ENCODE assay signal across 12 cellular contexts in the genomic region with DNA sequence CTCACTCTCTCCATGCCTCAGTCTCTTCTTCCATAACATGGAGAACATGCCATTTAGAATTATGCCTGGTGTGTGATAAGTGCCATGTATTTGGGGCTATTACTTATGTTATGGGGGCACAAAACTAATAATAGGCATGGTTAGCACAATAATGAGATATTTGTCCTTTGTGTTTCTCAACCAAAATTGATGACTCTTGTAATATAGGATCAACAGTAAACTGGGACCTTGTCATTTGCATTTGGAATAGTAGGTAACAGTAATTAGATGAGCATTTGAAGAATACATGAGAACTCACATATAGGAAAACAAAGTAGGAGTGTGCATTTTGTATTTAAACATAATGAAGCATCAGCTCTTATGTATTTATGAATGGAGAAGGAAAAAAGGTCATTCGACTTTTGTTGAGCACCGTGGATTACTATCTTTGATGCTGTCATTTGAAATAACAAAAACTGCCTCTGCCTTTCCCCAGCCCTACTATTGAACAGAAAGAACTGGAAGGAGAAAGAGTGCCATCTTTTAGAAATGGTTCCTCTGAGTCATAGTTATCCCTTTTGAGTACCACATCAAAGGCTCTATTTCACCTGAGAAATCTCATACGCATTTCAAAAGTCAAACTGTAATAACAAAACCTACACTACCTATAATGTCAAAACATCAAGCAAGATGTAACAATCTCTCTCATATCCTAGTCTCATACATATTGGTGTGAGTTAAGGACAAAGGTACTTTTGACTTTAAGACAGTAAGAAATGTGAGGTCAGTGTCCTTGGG.
A peak's percentile ranks its signal among the peaks of the same experiment; 100 is the strongest.
DNase-seq lines count a peak whose midpoint lies in the region; ATAC-seq and TF ChIP-seq lines count a peak whose summit lies in the region.
"Had no signal": no experiment of that assay in that cellular context is flagged by ENCODE, and none has a peak within 500 bp of the region (broad histone marks: within the 10 kb centered on the region; RNA-seq: fewer than 3 reads in every experiment).

No MANE protein-coding gene starts in this region.

- no peaks in the 10 kb centered on the region for H3K36me3 Mint-ChIP-seq in activated CD4-positive, alpha-beta T cell treated with anti-CD3 and anti-CD28 coated beads, Interleukin-2, amount 10 ng/mL, durations not matched to agents 24 days and 14 days (ENCODE audit: low read depth)
- no peaks in the 10 kb centered on the region for H3K36me3 Mint-ChIP-seq in activated naive CD8-positive, alpha-beta T cell treated with anti-CD3 and anti-CD28 coated beads, Interleukin-2, amount 50 U/mL, for 24 hours (ENCODE audit: low read depth)
- H3K36me3 Mint-ChIP-seq in endodermal cell (ENCODE audit: low read depth): no peaks in the 10 kb centered on the region
- H3K36me3 Mint-ChIP-seq: natural killer cell treated with Interleukin-12 subunit alpha and Interleukin-12 subunit beta and Interleukin-15 and Interleukin-18, amount 100 ng/mL, for 72 hours had no signal

- ATAC-seq in GM19025 (IDR thresholded peaks at IDR 0.05; ENCODE audit: low read depth, unreplicated experiment) (peak; percentile 69), HG02870 (IDR thresholded peaks at IDR 0.05; ENCODE audit: unreplicated experiment) (peak; percentile 98)
- peak; percentile 96 for ATAC-seq in activated naive CD8-positive, alpha-beta T cell treated with anti-CD3 and anti-CD28 coated beads, Interleukin-2, amount 50 U/mL, for 24 hours
- ATAC-seq: effector memory CD8-positive, alpha-beta T cell; natural killer cell treated with Interleukin-12 subunit alpha and Interleukin-12 subunit beta and Interleukin-15 and Interleukin-18, amount 100 ng/mL, for 72 hours had no signal

- H3K9me3 ChIP-seq in endodermal cell (ENCODE audit: control insufficient read depth, low read length): no peaks in the 10 kb centered on the region
- H3K9me3 ChIP-seq: sigmoid colon, thyroid gland had no signal

- H3K4me3 Mint-ChIP-seq in activated CD4-positive, alpha-beta T cell treated with anti-CD3 and anti-CD28 coated beads, Interleukin-2, amount 10 ng/mL, durations not matched to agents 24 days and 14 days: no peak overlapping the region
- no peak overlapping the region for H3K4me3 Mint-ChIP-seq in activated naive CD8-positive, alpha-beta T cell treated with anti-CD3 and anti-CD28 coated beads, Interleukin-2, amount 50 U/mL, for 24 hours
- H3K4me3 Mint-ChIP-seq in endodermal cell: no peak overlapping the region
- H3K4me3 Mint-ChIP-seq: effector memory CD8-positive, alpha-beta T cell; natural killer cell treated with Interleukin-12 subunit alpha and Interleukin-12 subunit beta and Interleukin-15 and Interleukin-18, amount 100 ng/mL, for 72 hours had no signal

- H3K4me1 ChIP-seq in endodermal cell (ENCODE audit: control insufficient read depth, insufficient read depth, low read length): no peaks in the 10 kb centered on the region

- no peak for TF ChIP-seq CTCF in endodermal cell (conservative IDR thresholded peaks at IDR 0.05)

- WGBS in endodermal cell (ENCODE audit: insufficient coverage in 1 of 2, insufficient read length in 1 of 2), 2 experiments: 92 to 100% methylated on average over 2 to 3 of the region's 3 CpGs

- H3K27ac Mint-ChIP-seq in activated CD4-positive, alpha-beta T cell treated with anti-CD3 and anti-CD28 coated beads, Interleukin-2, amount 10 ng/mL, durations not matched to agents 24 days and 14 days: peak overlapping the region; percentile 49
- no peak overlapping the region for H3K27ac Mint-ChIP-seq in activated naive CD8-positive, alpha-beta T cell treated with anti-CD3 and anti-CD28 coated beads, Interleukin-2, amount 50 U/mL, for 24 hours
- no peak overlapping the region for H3K27ac Mint-ChIP-seq in endodermal cell
- H3K27ac Mint-ChIP-seq: effector memory CD8-positive, alpha-beta T cell; natural killer cell treated with Interleukin-12 subunit alpha and Interleukin-12 subunit beta and Interleukin-15 and Interleukin-18, amount 100 ng/mL, for 72 hours had no signal

- intact Hi-C loops in activated CD4-positive, alpha-beta T cell treated with anti-CD3 and anti-CD28 coated beads, Interleukin-2, amount 10 ng/mL, durations not matched to agents 24 days and 14 days (cut with micrococcal nuclease): loop anchor here (1.0 kb wide), 1 partner anchor 9 kb away; no protein-coding TSS in a partner anchor

- peaks cover 10% of the 10 kb centered on the region for H3K4me1 Mint-ChIP-seq in activated CD4-positive, alpha-beta T cell treated with anti-CD3 and anti-CD28 coated beads, Interleukin-2, amount 10 ng/mL, durations not matched to agents 24 days and 14 days
- peaks cover 23% of the 10 kb centered on the region for H3K4me1 Mint-ChIP-seq in activated naive CD8-positive, alpha-beta T cell treated with anti-CD3 and anti-CD28 coated beads, Interleukin-2, amount 50 U/mL, for 24 hours
- no peaks in the 10 kb centered on the region for H3K4me1 Mint-ChIP-seq in endodermal cell

- H3K27me3 ChIP-seq in endodermal cell (ENCODE audit: control insufficient read depth, insufficient read depth, low read length, poor library complexity, severe bottlenecking): no peaks in the 10 kb centered on the region
- H3K27me3 ChIP-seq: sigmoid colon, thyroid gland had no signal

- peaks cover 55% of the 10 kb centered on the region for H3K27me3 Mint-ChIP-seq in activated CD4-positive, alpha-beta T cell treated with anti-CD3 and anti-CD28 coated beads, Interleukin-2, amount 10 ng/mL, durations not matched to agents 24 days and 14 days
- H3K27me3 Mint-ChIP-seq in activated naive CD8-positive, alpha-beta T cell treated with anti-CD3 and anti-CD28 coated beads, Interleukin-2, amount 50 U/mL, for 24 hours: peaks cover 12% of the 10 kb centered on the region
- no peaks in the 10 kb centered on the region for H3K27me3 Mint-ChIP-seq in endodermal cell (ENCODE audit: insufficient read depth)

- H3K27ac ChIP-seq in endodermal cell (ENCODE audit: low read depth, low read length): no peak overlapping the region
- H3K27ac ChIP-seq: thyroid gland had no signal

- no peak overlapping the region for H3K4me3 ChIP-seq in endodermal cell (ENCODE audit: low read length)
- H3K4me3 ChIP-seq: sigmoid colon, thyroid gland had no signal

- H3K36me3 ChIP-seq in endodermal cell (ENCODE audit: control insufficient read depth, insufficient read depth, low read length): no peaks in the 10 kb centered on the region
- H3K36me3 ChIP-seq: sigmoid colon, thyroid gland had no signal

- H3K9ac ChIP-seq in endodermal cell (ENCODE audit: extremely low read depth, low read length, poor library complexity, severe bottlenecking): no peak overlapping the region

- H3K9me3 Mint-ChIP-seq in activated CD4-positive, alpha-beta T cell treated with anti-CD3 and anti-CD28 coated beads, Interleukin-2, amount 10 ng/mL, durations not matched to agents 24 days and 14 days: no peaks in the 10 kb centered on the region
- no peaks in the 10 kb centered on the region for H3K9me3 Mint-ChIP-seq in activated naive CD8-positive, alpha-beta T cell treated with anti-CD3 and anti-CD28 coated beads, Interleukin-2, amount 50 U/mL, for 24 hours
- no peaks in the 10 kb centered on the region for H3K9me3 Mint-ChIP-seq in endodermal cell
- H3K9me3 Mint-ChIP-seq: effector memory CD8-positive, alpha-beta T cell; natural killer cell treated with Interleukin-12 subunit alpha and Interleukin-12 subunit beta and Interleukin-15 and Interleukin-18, amount 100 ng/mL, for 72 hours had no signal

- no peak for DNase-seq in activated CD4-positive, alpha-beta T cell treated with anti-CD3 and anti-CD28 coated beads, Interleukin-2, amount 10 ng/mL, durations not matched to agents 24 days and 14 days
- DNase-seq in activated CD4-positive, alpha-beta T cell treated with anti-CD3 and anti-CD28 coated beads for 4 hours: no peak
- DNase-seq in activated naive CD8-positive, alpha-beta T cell treated with anti-CD3 and anti-CD28 coated beads, Interleukin-2, amount 50 U/mL, for 24 hours: no peak
- DNase-seq in endodermal cell (no peak), NCI-H2107 (lab: John Stamatoyannopoulos, UW) (no peak), iPS-NIHi11 (ENCODE audit: low spot score) (no peak)
- DNase-seq: effector memory CD8-positive, alpha-beta T cell; sigmoid colon; thyroid gland had no signal
